ENCODE assay signal across 8 cellular contexts in genomic region chr7:127391591-127392181, GRCh38. TPM values are rescaled to one million over a fixed set of nuclear protein-coding genes. Genes with fewer than 3 reads are reported as not detected.
DNase-seq lines count a peak whose midpoint lies in the region; ATAC-seq and TF ChIP-seq lines count a peak whose summit lies in the region.

No MANE protein-coding gene starts in this region.

- H3K9me3 Mint-ChIP-seq in activated T-helper 2 cell treated with anti-CD3 and anti-CD28 coated beads, Interferon-gamma antibody, Interleukin-2, Interleukin-4, amounts not matched to agents 10 μg/mL and 5 μg/mL and 100 μg/mL, durations not matched to agents 14 hours and 24 hours and 36 hours: peaks cover 12% of the 10 kb centered on the region

- H3K4me1 Mint-ChIP-seq in activated T-helper 2 cell treated with anti-CD3 and anti-CD28 coated beads, Interferon-gamma antibody, Interleukin-2, Interleukin-4, amounts not matched to agents 10 μg/mL and 5 μg/mL and 100 μg/mL, durations not matched to agents 14 hours and 24 hours and 36 hours (ENCODE audit: low read depth): peaks cover 58% of the 10 kb centered on the region

- peak overlapping the region; percentile 96 for H3K27ac ChIP-seq in neutrophil

- intact Hi-C loops in activated T-helper 2 cell treated with anti-CD3 and anti-CD28 coated beads, Interferon-gamma antibody, Interleukin-2, Interleukin-4, amounts not matched to agents 10 μg/mL and 5 μg/mL and 100 μg/mL, durations not matched to agents 14 hours and 24 hours and 36 hours (cut with micrococcal nuclease): loop anchor here (1.0 to 5.0 kb wide), 7 partner anchors 9 to 261 kb away; partner anchors contain the start of genes ARF5, GCC1, GRM8 and SND1

- H3K36me3 ChIP-seq in neutrophil: peaks cover 22% of the 10 kb centered on the region

- H3K4me3 ChIP-seq in foreskin fibroblast (ENCODE audit: low read depth in 1 of 2, low read length in 2 of 2): peak overlapping the region; percentile 73 to 85
- peak overlapping the region; percentile 81 to 87 for H3K4me3 ChIP-seq in neutrophil (ENCODE audit: low read depth in 1 of 2, low read length in 1 of 2)

- H3K27me3 ChIP-seq in neutrophil: peaks cover 16% of the 10 kb centered on the region

- H3K9me3 ChIP-seq in neutrophil: no peaks in the 10 kb centered on the region

- peak; percentile 47 for ATAC-seq in HG02588 (IDR thresholded peaks at IDR 0.05; ENCODE audit: unreplicated experiment)

- peak overlapping the region; percentile 91 for H3K27ac Mint-ChIP-seq in activated T-helper 2 cell treated with anti-CD3 and anti-CD28 coated beads, Interferon-gamma antibody, Interleukin-2, Interleukin-4, amounts not matched to agents 10 μg/mL and 5 μg/mL and 100 μg/mL, durations not matched to agents 14 hours and 24 hours and 36 hours

- H3K4me1 ChIP-seq in neutrophil (ENCODE audit: control insufficient read depth in 1 of 2, insufficient read depth in 1 of 2, low read depth in 1 of 2, low read length in 1 of 2): peaks cover 31 to 43% of the 10 kb centered on the region in 2 experiments

- DNase-seq in NCI-H146 (lab: John Stamatoyannopoulos, UW): peak; percentile 49
- DNase-seq in NCI-H146 treated with DMSO at 0.1 percent for 48 hours (lab: John Stamatoyannopoulos, UW; ENCODE audit: unreplicated experiment): no peak
- peak; percentile 48 for DNase-seq in NCI-H526 treated with DMSO at 0.1 percent for 48 hours (lab: John Stamatoyannopoulos, UW)
- DNase-seq in activated T-helper 2 cell treated with anti-CD3 and anti-CD28 coated beads, Interferon-gamma antibody, Interleukin-2, Interleukin-4, amounts not matched to agents 10 μg/mL and 5 μg/mL and 100 μg/mL, durations not matched to agents 14 hours and 24 hours and 36 hours (ENCODE audit: low spot score): peak; percentile 56
- peak; percentile 23 to 63 for DNase-seq in foreskin fibroblast
- no peak for DNase-seq in inferior parietal cortex (ENCODE audit: extremely low spot score)

- H3K27me3 Mint-ChIP-seq in activated T-helper 2 cell treated with anti-CD3 and anti-CD28 coated beads, Interferon-gamma antibody, Interleukin-2, Interleukin-4, amounts not matched to agents 10 μg/mL and 5 μg/mL and 100 μg/mL, durations not matched to agents 14 hours and 24 hours and 36 hours (ENCODE audit: low read depth): no peaks in the 10 kb centered on the region

- H3K4me3 Mint-ChIP-seq in activated T-helper 2 cell treated with anti-CD3 and anti-CD28 coated beads, Interferon-gamma antibody, Interleukin-2, Interleukin-4, amounts not matched to agents 10 μg/mL and 5 μg/mL and 100 μg/mL, durations not matched to agents 14 hours and 24 hours and 36 hours (ENCODE audit: low read depth): peak overlapping the region; percentile 92

- TF ChIP-seq CTCF in foreskin fibroblast (IDR thresholded peaks at IDR 0.05; ENCODE audit: low read depth, low read length) (no peak), neutrophil (IDR thresholded peaks at IDR 0.05) (no peak)

- peaks cover 49% of the 10 kb centered on the region for H3K36me3 Mint-ChIP-seq in activated T-helper 2 cell treated with anti-CD3 and anti-CD28 coated beads, Interferon-gamma antibody, Interleukin-2, Interleukin-4, amounts not matched to agents 10 μg/mL and 5 μg/mL and 100 μg/mL, durations not matched to agents 14 hours and 24 hours and 36 hours (ENCODE audit: low read depth)

RNA-seq across cellular contexts. Expression of gene ZNF800, which starts 0.8 kb away (rescaled TPM):
- 40.2 and 40.8 TPM in 2 replicates for total RNA-seq in activated T-helper 2 cell treated with anti-CD3 and anti-CD28 coated beads, Interferon-gamma antibody, Interleukin-2, Interleukin-4, amounts not matched to agents 10 μg/mL and 5 μg/mL and 100 μg/mL, durations not matched to agents 14 hours and 24 hours and 36 hours

Comparison
In these comparisons a context has a peak if more than half of its experiments do, and no peak if none do; other contexts are left out.
1. DNase-seq: peak in NCI-H146 (single experiment), NCI-H526 treated with DMSO at 0.1 percent for 48 hours (single experiment), activated T-helper 2 cell treated with anti-CD3 and anti-CD28 coated beads, Interferon-gamma antibody, Interleukin-2, Interleukin-4, amounts not matched to agents 10 μg/mL and 5 μg/mL and 100 μg/mL, durations not matched to agents 14 hours and 24 hours and 36 hours (single experiment) and foreskin fibroblast (2 of 2); none in NCI-H146 treated with DMSO at 0.1 percent for 48 hours (single experiment) and inferior parietal cortex (single experiment).